ENCODE assay signal across 13 cellular contexts in genomic region chr14:52032196-52032865, GRCh38. TPM values are rescaled to one million over a fixed set of nuclear protein-coding genes. Genes with fewer than 3 reads are reported as not detected.
A peak's percentile ranks its signal among the peaks of the same experiment; 100 is the strongest.
DNase-seq lines count a peak whose midpoint lies in the region; ATAC-seq lines count a peak whose summit lies in the region.
"Had no signal": no experiment of that assay in that cellular context is flagged by ENCODE, and none has a peak within 500 bp of the region (broad histone marks: within the 10 kb centered on the region; RNA-seq: fewer than 3 reads in every experiment).

No MANE protein-coding gene starts in this region.

- peak overlapping the region; percentile 10 for H3K4me3 ChIP-seq in skeletal muscle satellite cell (ENCODE audit: low read length)

- H3K9me3 ChIP-seq in skeletal muscle satellite cell (replicated peaks; ENCODE audit: low read length), result no peaks in the 10 kb centered on the region

- no peaks in the 10 kb centered on the region for H3K27me3 ChIP-seq in skeletal muscle satellite cell (ENCODE audit: control insufficient read depth, insufficient read depth, low read length)

- H3K4me2 ChIP-seq in skeletal muscle satellite cell (ENCODE audit: low read length), result peak overlapping the region; percentile 63
- H3K4me2 ChIP-seq: KMS-11 had no signal

- H3K9ac ChIP-seq in skeletal muscle satellite cell (ENCODE audit: low read depth, low read length), result peak overlapping the region; percentile 70
- H3K9ac ChIP-seq: KMS-11 had no signal

- H3K4me1 ChIP-seq in skeletal muscle satellite cell (ENCODE audit: control insufficient read depth, insufficient read depth, low read length), result peaks cover 34% of the 10 kb centered on the region

- peak; percentile 17 to 62 for ATAC-seq in left cardiac atrium
- ATAC-seq in HG03045 (IDR thresholded peaks at IDR 0.05; ENCODE audit: unreplicated experiment), result no peak
- ATAC-seq in GM21737 (IDR thresholded peaks at IDR 0.05; ENCODE audit: unreplicated experiment), result no peak
- ATAC-seq: activated T-helper 17 cell treated with anti-CD3 and anti-CD28 coated beads, Interleukin-2, amount 50 U/mL, for 72 hours had no signal

- H3K36me3 ChIP-seq in skeletal muscle satellite cell (ENCODE audit: insufficient read depth, low read length), result peaks cover 32% of the 10 kb centered on the region

- intact Hi-C loops in left cardiac atrium (cut with DNase I), result no loop called here

- peak; percentile 58 for DNase-seq in EL
- DNase-seq in astrocyte of the hippocampus (ENCODE audit: low read depth, low spot score), result peak; percentile 49
- no peak for DNase-seq in left cardiac atrium
- DNase-seq in DMS53 treated with DMSO at 0.1 percent for 48 hours (lab: John Stamatoyannopoulos, UW; ENCODE audit: unreplicated experiment), result no peak
- no peak for DNase-seq in HuH-7.5 (ENCODE audit: low spot score)
- DNase-seq: activated CD4-positive, alpha-beta T cell treated with anti-CD3 and anti-CD28 coated beads, Interleukin-2, amount 50 U/mL, for 48 hours; hippocampal formation; trophoblast cell had no signal

RNA-seq across cellular contexts. Expression of gene NID2, which starts 36.5 kb away (rescaled TPM):
- 10 to 100 TPM; 29.4 to 42.1 TPM for total RNA-seq in left cardiac atrium
- total RNA-seq in skeletal muscle satellite cell (2012; rRNA removed), result 93.0 and 119 TPM in 2 replicates

RNA-seq across cellular contexts. Expression of gene RTRAF, which starts 43.0 kb away (rescaled TPM):
- total RNA-seq in left cardiac atrium, result 100 to 1,000 TPM; 172 to 187 TPM
- 76.8 and 81.9 TPM in 2 replicates for total RNA-seq in skeletal muscle satellite cell (2012; rRNA removed)

Comparison
In these comparisons a context has a peak if more than half of its experiments do, and no peak if none do; other contexts are left out.
1. DNase-seq: peak in EL (single experiment) and astrocyte of the hippocampus (single experiment); none in left cardiac atrium (single experiment), DMS53 treated with DMSO at 0.1 percent for 48 hours (single experiment) and HuH-7.5 (single experiment).
2. ATAC-seq: peak in left cardiac atrium (2 of 2); none in HG03045 (single experiment) and GM21737 (single experiment).